21 cellular contexts compared by ENCODE assay signal in genomic region chr19:48417436-48417835, GRCh38. TPM values are rescaled to one million over a fixed set of nuclear protein-coding genes. Genes with fewer than 3 reads are reported as not detected.
A peak's percentile ranks its signal among the peaks of the same experiment; 100 is the strongest.
DNase-seq lines count a peak whose midpoint lies in the region; ATAC-seq, FAIRE-seq and TF ChIP-seq lines count a peak whose summit lies in the region.
"Had no signal": no experiment of that assay in that cellular context is flagged by ENCODE, and none has a peak within 500 bp of the region (broad histone marks: within the 10 kb centered on the region; RNA-seq: fewer than 3 reads in every experiment).

No MANE protein-coding gene starts in this region.

- H3K4me2 ChIP-seq in Loucy (ENCODE audit: low read depth, low read length, poor library complexity, severe bottlenecking) (no peak overlapping the region), MM.1S (ENCODE audit: low read depth, low read length) (no peak overlapping the region)

- peaks cover 8% of the 10 kb centered on the region for H3K4me1 ChIP-seq in cardiac muscle cell (ENCODE audit: low read depth)
- peaks cover 18% of the 10 kb centered on the region for H3K4me1 ChIP-seq in Loucy (ENCODE audit: insufficient read depth, low read length, poor library complexity, severe bottlenecking)
- peaks cover 0 to 2% of the 10 kb centered on the region in 2 donors for H3K4me1 ChIP-seq in kidney (ENCODE audit: control insufficient read depth in 1 of 2, insufficient read depth in 1 of 2, low read depth in 1 of 2, low read length in 2 of 2)
- H3K4me1 ChIP-seq in MM.1S (ENCODE audit: low read length), result peaks cover 12% of the 10 kb centered on the region

- TF ChIP-seq CTCF in cardiac muscle cell (IDR thresholded peaks at IDR 0.05; ENCODE audit: low read depth, low read length), result no peak
- no peak for TF ChIP-seq CTCF in Loucy (conservative IDR thresholded peaks at IDR 0.05; ENCODE audit: low read length)
- no peak for TF ChIP-seq CTCF in kidney (IDR thresholded peaks at IDR 0.05; ENCODE audit: borderline replicate concordance, extremely low read depth, insufficient read depth)
- TF ChIP-seq CTCF in MM.1S (IDR thresholded peaks at IDR 0.05; ENCODE audit: low read length), result no peak

- H3K79me2 ChIP-seq in Loucy (ENCODE audit: insufficient read depth, low read length) (no peaks in the 10 kb centered on the region), MM.1S (ENCODE audit: low read length) (no peaks in the 10 kb centered on the region)

- H3K4me3 Mint-ChIP-seq in stimulated activated effector memory CD8-positive, alpha-beta T cell treated with anti-CD3 and anti-CD28 coated beads, Interleukin-12 subunit alpha, Interleukin-12 subunit beta, amount 100 ng/mL, for 72 hours, result no peak overlapping the region
- H3K4me3 Mint-ChIP-seq in activated T-cell treated with anti-CD3 and anti-CD28 coated beads, Interleukin-2, amount 50 U/mL, for 24 hours, result no peak overlapping the region
- H3K4me3 Mint-ChIP-seq in activated T-helper 1 cell treated with anti-CD3 and anti-CD28 coated beads, Interleukin-12 subunit alpha, Interleukin-12 subunit beta, Interleukin-2, Interleukin-4 antibody, amounts not matched to agents 30 ng/mL and 10 ng/mL and 1 ng/mL, durations not matched to agents 14 hours and 24 hours and 36 hours, result no peak overlapping the region

- no peaks in the 10 kb centered on the region for H3K9me3 Mint-ChIP-seq in stimulated activated effector memory CD8-positive, alpha-beta T cell treated with anti-CD3 and anti-CD28 coated beads, Interleukin-12 subunit alpha, Interleukin-12 subunit beta, amount 100 ng/mL, for 72 hours
- H3K9me3 Mint-ChIP-seq in activated T-cell treated with anti-CD3 and anti-CD28 coated beads, Interleukin-2, amount 50 U/mL, for 24 hours, result no peaks in the 10 kb centered on the region
- no peaks in the 10 kb centered on the region for H3K9me3 Mint-ChIP-seq in activated T-helper 1 cell treated with anti-CD3 and anti-CD28 coated beads, Interleukin-12 subunit alpha, Interleukin-12 subunit beta, Interleukin-2, Interleukin-4 antibody, amounts not matched to agents 30 ng/mL and 10 ng/mL and 1 ng/mL, durations not matched to agents 14 hours and 24 hours and 36 hours

- H3K4me1 Mint-ChIP-seq in stimulated activated effector memory CD8-positive, alpha-beta T cell treated with anti-CD3 and anti-CD28 coated beads, Interleukin-12 subunit alpha, Interleukin-12 subunit beta, amount 100 ng/mL, for 72 hours, result peaks cover 35% of the 10 kb centered on the region
- H3K4me1 Mint-ChIP-seq in activated T-cell treated with anti-CD3 and anti-CD28 coated beads, Interleukin-2, amount 50 U/mL, for 24 hours (ENCODE audit: low read depth), result peaks cover 28% of the 10 kb centered on the region
- H3K4me1 Mint-ChIP-seq in activated T-helper 1 cell treated with anti-CD3 and anti-CD28 coated beads, Interleukin-12 subunit alpha, Interleukin-12 subunit beta, Interleukin-2, Interleukin-4 antibody, amounts not matched to agents 30 ng/mL and 10 ng/mL and 1 ng/mL, durations not matched to agents 14 hours and 24 hours and 36 hours (ENCODE audit: low read depth), result peaks cover 26% of the 10 kb centered on the region

- peaks cover 17% of the 10 kb centered on the region for H3K36me3 Mint-ChIP-seq in stimulated activated effector memory CD8-positive, alpha-beta T cell treated with anti-CD3 and anti-CD28 coated beads, Interleukin-12 subunit alpha, Interleukin-12 subunit beta, amount 100 ng/mL, for 72 hours
- no peaks in the 10 kb centered on the region for H3K36me3 Mint-ChIP-seq in activated T-cell treated with anti-CD3 and anti-CD28 coated beads, Interleukin-2, amount 50 U/mL, for 24 hours (ENCODE audit: low read depth)
- H3K36me3 Mint-ChIP-seq in activated T-helper 1 cell treated with anti-CD3 and anti-CD28 coated beads, Interleukin-12 subunit alpha, Interleukin-12 subunit beta, Interleukin-2, Interleukin-4 antibody, amounts not matched to agents 30 ng/mL and 10 ng/mL and 1 ng/mL, durations not matched to agents 14 hours and 24 hours and 36 hours (ENCODE audit: low read depth), result no peaks in the 10 kb centered on the region

- H3K4me3 ChIP-seq in cardiac muscle cell (no peak overlapping the region), Loucy (ENCODE audit: low read length, poor library complexity, severe bottlenecking) (no peak overlapping the region), kidney (ENCODE audit: low read length in 2 of 2) (no peak overlapping the region), MM.1S (ENCODE audit: low read length) (no peak overlapping the region)
- H3K4me3 ChIP-seq: SK-N-MC had no signal

- H2AFZ ChIP-seq in Loucy (ENCODE audit: low read length) (peak overlapping the region; percentile 57; the same call in 1 of the 2 replicates), MM.1S (ENCODE audit: low read length) (no peak overlapping the region)

- H3K27ac ChIP-seq in cardiac muscle cell, result peak overlapping the region; percentile 43
- H3K27ac ChIP-seq in kidney (ENCODE audit: low read depth in 2 of 2, low read length in 2 of 2), result no peak overlapping the region
- H3K27ac ChIP-seq in MM.1S (ENCODE audit: low read length), result no peak overlapping the region
- H3K27ac ChIP-seq: SK-N-MC had no signal

- H3K27me3 ChIP-seq in cardiac muscle cell (no peaks in the 10 kb centered on the region), Loucy (ENCODE audit: insufficient read depth, low read length, poor library complexity, severe bottlenecking) (no peaks in the 10 kb centered on the region), MM.1S (replicated peaks; ENCODE audit: insufficient read depth, low read length) (peaks cover 18% of the 10 kb centered on the region)

- H3K27me3 Mint-ChIP-seq in activated T-cell treated with anti-CD3 and anti-CD28 coated beads, Interleukin-2, amount 50 U/mL, for 24 hours, result peaks cover 19% of the 10 kb centered on the region
- peaks cover 24% of the 10 kb centered on the region for H3K27me3 Mint-ChIP-seq in activated T-helper 1 cell treated with anti-CD3 and anti-CD28 coated beads, Interleukin-12 subunit alpha, Interleukin-12 subunit beta, Interleukin-2, Interleukin-4 antibody, amounts not matched to agents 30 ng/mL and 10 ng/mL and 1 ng/mL, durations not matched to agents 14 hours and 24 hours and 36 hours (ENCODE audit: insufficient read depth)

- H3K9me2 ChIP-seq in Loucy (replicated peaks; ENCODE audit: low read depth, low read length) (no peaks in the 10 kb centered on the region), MM.1S (replicated peaks; ENCODE audit: insufficient read depth, low read length) (no peaks in the 10 kb centered on the region)

- peak overlapping the region; percentile 97 for H3K27ac Mint-ChIP-seq in stimulated activated effector memory CD8-positive, alpha-beta T cell treated with anti-CD3 and anti-CD28 coated beads, Interleukin-12 subunit alpha, Interleukin-12 subunit beta, amount 100 ng/mL, for 72 hours
- H3K27ac Mint-ChIP-seq in activated T-cell treated with anti-CD3 and anti-CD28 coated beads, Interleukin-2, amount 50 U/mL, for 24 hours, result no peak overlapping the region
- no peak overlapping the region for H3K27ac Mint-ChIP-seq in activated T-helper 1 cell treated with anti-CD3 and anti-CD28 coated beads, Interleukin-12 subunit alpha, Interleukin-12 subunit beta, Interleukin-2, Interleukin-4 antibody, amounts not matched to agents 30 ng/mL and 10 ng/mL and 1 ng/mL, durations not matched to agents 14 hours and 24 hours and 36 hours

- H4K20me1 ChIP-seq in Loucy (ENCODE audit: insufficient read depth, low read length, poor library complexity, severe bottlenecking) (no peaks in the 10 kb centered on the region), MM.1S (ENCODE audit: insufficient read depth, low read length) (no peaks in the 10 kb centered on the region)

- no peak for ATAC-seq in left cardiac atrium
- ATAC-seq in stimulated activated effector memory CD8-positive, alpha-beta T cell treated with anti-CD3 and anti-CD28 coated beads, Interleukin-12 subunit alpha, Interleukin-12 subunit beta, amount 100 ng/mL, for 72 hours, result no peak
- ATAC-seq: Panc1 had no signal

- no peak for DNase-seq in cardiac muscle cell (ENCODE audit: low read depth in 1 of 2, low spot score in 1 of 2)
- DNase-seq in left cardiac atrium, result no peak
- peak; percentile 41 for DNase-seq in kidney
- DNase-seq in stimulated activated effector memory CD8-positive, alpha-beta T cell treated with anti-CD3 and anti-CD28 coated beads, Interleukin-12 subunit alpha, Interleukin-12 subunit beta, amount 100 ng/mL, for 72 hours (ENCODE audit: low spot score in 2 of 2), result no peak
- no peak for DNase-seq in activated T-cell treated with anti-CD3 and anti-CD28 coated beads, Interleukin-2, amount 50 U/mL, for 24 hours
- no peak for DNase-seq in activated T-helper 1 cell treated with anti-CD3 and anti-CD28 coated beads, Interleukin-12 subunit alpha, Interleukin-12 subunit beta, Interleukin-2, Interleukin-4 antibody, amounts not matched to agents 30 ng/mL and 10 ng/mL and 1 ng/mL, durations not matched to agents 14 hours and 24 hours and 36 hours (ENCODE audit: low spot score)
- no peak for DNase-seq in MM.1S
- DNase-seq: DMS79, GOT3, NCI-H1436, NCI-H1930, NCI-H446 treated with DMSO at 0.1 percent for 48 hours, NCI-H69, SHP77 had no signal

- H3K36me3 ChIP-seq in cardiac muscle cell (no peaks in the 10 kb centered on the region), Loucy (ENCODE audit: insufficient read depth, low read length) (no peaks in the 10 kb centered on the region), kidney (ENCODE audit: control insufficient read depth in 1 of 2, insufficient read depth in 2 of 2, low read length in 2 of 2) (no peaks in the 10 kb centered on the region), MM.1S (replicated peaks; ENCODE audit: insufficient read depth, low read length) (no peaks in the 10 kb centered on the region)

- no peaks in the 10 kb centered on the region for H3K9me3 ChIP-seq in cardiac muscle cell (ENCODE audit: low read depth)
- no peaks in the 10 kb centered on the region for H3K9me3 ChIP-seq in Loucy (ENCODE audit: insufficient read depth, low read depth, low read length)
- no peaks in the 10 kb centered on the region for H3K9me3 ChIP-seq in kidney (ENCODE audit: control insufficient read depth in 1 of 2, low read length in 2 of 2)
- H3K9me3 ChIP-seq in MM.1S (replicated peaks; ENCODE audit: insufficient read depth, low read length), result no peaks in the 10 kb centered on the region

- H3F3A ChIP-seq in Loucy (ENCODE audit: low read depth), result no peaks in the 10 kb centered on the region
- peaks cover 17% of the 10 kb centered on the region for H3F3A ChIP-seq in MM.1S (ENCODE audit: insufficient read depth, low read length)

- intact Hi-C loops in left cardiac atrium (cut with DNase I) (no loop called here), kidney (cut with DNase I) (no loop called here)
- intact Hi-C loops in activated T-helper 1 cell treated with anti-CD3 and anti-CD28 coated beads, Interleukin-12 subunit alpha, Interleukin-12 subunit beta, Interleukin-2, Interleukin-4 antibody, amounts not matched to agents 30 ng/mL and 10 ng/mL and 1 ng/mL, durations not matched to agents 14 hours and 24 hours and 36 hours (cut with micrococcal nuclease), result loop anchor here (10.0 kb wide), 1 partner anchor 327 kb away; the partner anchor contains the start of genes IZUMO1 and RASIP1

- H3K9ac ChIP-seq in Loucy (ENCODE audit: low read depth, low read length, poor library complexity, severe bottlenecking) (no peak overlapping the region), kidney (ENCODE audit: low read length in 2 of 2) (no peak overlapping the region), MM.1S (ENCODE audit: low read length) (no peak overlapping the region)
- H3K9ac ChIP-seq: KMS-11 had no signal

- FAIRE-seq in kidney (lab: Jason Lieb, UNC), result no peak
- FAIRE-seq: A204.1, GM12892, GM18507 had no signal

RNA-seq across cellular contexts. Expression of gene GRIN2D, which starts 24.0 kb away (rescaled TPM):
- total RNA-seq in cardiac muscle cell (2.7 and 3.2 TPM in 2 replicates), left cardiac atrium (under 1 TPM; 0.39 to 0.47 TPM), kidney (0.54 TPM)
- polyA plus RNA-seq in cardiac muscle cell (3.5 and 3.9 TPM in 2 replicates), kidney (ENCODE audit: insufficient read depth, low read depth, low replicate concordance) (0.13 TPM)
- total RNA-seq in activated T-helper 1 cell treated with anti-CD3 and anti-CD28 coated beads, Interleukin-12 subunit alpha, Interleukin-12 subunit beta, Interleukin-2, Interleukin-4 antibody, amounts not matched to agents 30 ng/mL and 10 ng/mL and 1 ng/mL, durations not matched to agents 14 hours and 24 hours and 36 hours, result 0.16 and 0.17 TPM in 2 replicates

RNA-seq across cellular contexts. Expression of gene KDELR1, which starts 26.1 kb away (rescaled TPM):
- total RNA-seq in cardiac muscle cell, result 137 and 159 TPM in 2 replicates
- polyA plus RNA-seq in cardiac muscle cell, result 186 and 218 TPM in 2 replicates
- total RNA-seq in left cardiac atrium, result 100 to 1,000 TPM in 1 of 2 donors, 10 to 100 TPM in 1; 81.4 to 103 TPM
- total RNA-seq in kidney, result 169 TPM
- polyA plus RNA-seq in kidney (ENCODE audit: insufficient read depth, low read depth, low replicate concordance), result 204 TPM
- 70.9 and 74.2 TPM in 2 replicates for total RNA-seq in activated T-helper 1 cell treated with anti-CD3 and anti-CD28 coated beads, Interleukin-12 subunit alpha, Interleukin-12 subunit beta, Interleukin-2, Interleukin-4 antibody, amounts not matched to agents 30 ng/mL and 10 ng/mL and 1 ng/mL, durations not matched to agents 14 hours and 24 hours and 36 hours

RNA-seq across cellular contexts. Expression of gene GRWD1, which starts 28.3 kb away (rescaled TPM):
- 24.2 and 36.5 TPM in 2 replicates for total RNA-seq in cardiac muscle cell
- polyA plus RNA-seq in cardiac muscle cell, result 36.3 and 38.6 TPM in 2 replicates
- 10 to 100 TPM; 18.1 to 24.9 TPM for total RNA-seq in left cardiac atrium
- 34.0 TPM for total RNA-seq in kidney
- polyA plus RNA-seq in kidney (ENCODE audit: insufficient read depth, low read depth, low replicate concordance), result 19.0 TPM
- 96.0 and 100 TPM in 2 replicates for total RNA-seq in activated T-helper 1 cell treated with anti-CD3 and anti-CD28 coated beads, Interleukin-12 subunit alpha, Interleukin-12 subunit beta, Interleukin-2, Interleukin-4 antibody, amounts not matched to agents 30 ng/mL and 10 ng/mL and 1 ng/mL, durations not matched to agents 14 hours and 24 hours and 36 hours

RNA-seq across cellular contexts. Expression of gene KCNJ14, which starts 37.9 kb away (rescaled TPM):
- total RNA-seq in cardiac muscle cell (0.56 and 1.7 TPM in 2 replicates), left cardiac atrium (under 1 TPM; 0.27 to 0.60 TPM), kidney (1.0 TPM)
- polyA plus RNA-seq in cardiac muscle cell (0.61 and 1.5 TPM in 2 replicates), kidney (ENCODE audit: insufficient read depth, low read depth, low replicate concordance) (0.28 TPM)
- 2.2 and 2.4 TPM in 2 replicates for total RNA-seq in activated T-helper 1 cell treated with anti-CD3 and anti-CD28 coated beads, Interleukin-12 subunit alpha, Interleukin-12 subunit beta, Interleukin-2, Interleukin-4 antibody, amounts not matched to agents 30 ng/mL and 10 ng/mL and 1 ng/mL, durations not matched to agents 14 hours and 24 hours and 36 hours

RNA-seq across cellular contexts. Expression of gene CYTH2, which starts 51.7 kb away (rescaled TPM):
- total RNA-seq in cardiac muscle cell (179 and 211 TPM in 2 replicates), left cardiac atrium (10 to 100 TPM; 29.0 to 32.5 TPM), kidney (96.1 TPM)
- polyA plus RNA-seq in cardiac muscle cell (103 and 138 TPM in 2 replicates), kidney (ENCODE audit: insufficient read depth, low read depth, low replicate concordance) (51.0 TPM)
- total RNA-seq in activated T-helper 1 cell treated with anti-CD3 and anti-CD28 coated beads, Interleukin-12 subunit alpha, Interleukin-12 subunit beta, Interleukin-2, Interleukin-4 antibody, amounts not matched to agents 30 ng/mL and 10 ng/mL and 1 ng/mL, durations not matched to agents 14 hours and 24 hours and 36 hours, result 35.9 and 37.1 TPM in 2 replicates
